In genomic region chr9:132211570-132211969, GRCh38 we compare ENCODE assay signal across 9 cellular contexts. TPM values are rescaled to one million over a fixed set of nuclear protein-coding genes. Genes with fewer than 3 reads are reported as not detected.
"Had no signal": no experiment of that assay in that cellular context is flagged by ENCODE, and none has a peak within 500 bp of the region (broad histone marks: within the 10 kb centered on the region; RNA-seq: fewer than 3 reads in every experiment).

No MANE protein-coding gene starts in this region.

- H3K9me3 Mint-ChIP-seq: GM23338 had no signal

- H3K4me2 ChIP-seq: GM23338 had no signal

- H3K4me1 ChIP-seq: HAP-1 had no signal

- H3K36me3 ChIP-seq: HAP-1 had no signal

- H3K4me3 ChIP-seq: GM23338, HAP-1 had no signal

- H3K9me3 ChIP-seq: HAP-1 had no signal

- DNase-seq: IMR-90, KBM-7 had no signal

- H3K27ac Mint-ChIP-seq: GM23338 had no signal

- H2AFZ ChIP-seq: GM23338 had no signal

- ATAC-seq: GM23338, HCT116 had no signal

- FAIRE-seq: H1, H54, HTR-8/SVneo had no signal

- H3K4me3 Mint-ChIP-seq: GM23338 had no signal

RNA-seq across cellular contexts. Expression of gene NTNG2, which starts 49.7 kb away (rescaled TPM):
- total RNA-seq: HT-29 had no signal
